ENCODE assay signal across 20 cellular contexts in the genomic region with DNA sequence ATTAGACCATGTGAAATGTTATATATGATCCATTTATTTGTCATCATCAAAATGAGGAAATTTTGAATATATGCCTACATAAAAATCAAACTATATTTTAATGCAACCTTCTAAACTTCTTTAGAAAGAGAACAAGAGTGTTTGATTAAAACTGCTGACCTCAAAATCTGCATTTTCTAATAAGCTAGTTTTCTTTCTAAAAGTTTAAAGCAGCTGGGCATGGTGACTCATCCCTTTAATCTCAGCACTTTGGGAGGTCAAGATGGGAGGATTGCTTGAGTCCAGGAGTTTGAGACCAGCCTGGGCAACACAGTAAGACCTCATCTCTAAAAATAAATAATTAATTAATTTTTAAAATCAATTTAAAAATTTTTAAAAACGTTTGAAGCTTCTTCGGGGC. TPM values are rescaled to one million over a fixed set of nuclear protein-coding genes. Genes with fewer than 3 reads are reported as not detected.
DNase-seq lines count a peak whose midpoint lies in the region; ATAC-seq, FAIRE-seq and TF ChIP-seq lines count a peak whose summit lies in the region.
"Had no signal": no experiment of that assay in that cellular context is flagged by ENCODE, and none has a peak within 500 bp of the region (broad histone marks: within the 10 kb centered on the region; RNA-seq: fewer than 3 reads in every experiment).

No MANE protein-coding gene starts in this region.

- CTCF ChIA-PET in activated CD8-positive, alpha-beta memory T cell treated with anti-CD3 and anti-CD28 coated beads, Interleukin-2, amount 10 ng/mL, durations not matched to agents 7 days and 5 days (lab: Charles Lee) = interaction anchor here (1.3 to 10.1 kb wide), 7 partner anchors 10 to 45 kb away, joined by 3 to 186 read pairs (median 26); a partner anchor contains a TSS
- CTCF ChIA-PET in K562 (lab: Yijun Ruan, JAX; ENCODE audit: low intra/inter-chr PET ratio) = interaction anchor here (1.1 kb wide), 1 partner anchor 34 kb away, joined by 5 read pairs; no protein-coding TSS in a partner anchor

- peaks cover 61% of the 10 kb centered on the region for H3K36me3 Mint-ChIP-seq in activated CD8-positive, alpha-beta memory T cell treated with anti-CD3 and anti-CD28 coated beads, Interleukin-2, amount 10 ng/mL, durations not matched to agents 7 days and 5 days

- no peaks in the 10 kb centered on the region for H3K9me3 Mint-ChIP-seq in activated CD8-positive, alpha-beta memory T cell treated with anti-CD3 and anti-CD28 coated beads, Interleukin-2, amount 10 ng/mL, durations not matched to agents 7 days and 5 days (ENCODE audit: low read depth)
- H3K9me3 Mint-ChIP-seq: CD8-positive, alpha-beta memory T cell had no signal

- TF ChIP-seq POLR2A in K562 (conservative IDR thresholded peaks at IDR 0.05) = no peak

- H3K9me3 ChIP-seq in K562 (replicated peaks; ENCODE audit: control insufficient read depth, insufficient read depth, low read depth, low read length) (no peaks in the 10 kb centered on the region), pancreas (no peaks in the 10 kb centered on the region)
- H3K9me3 ChIP-seq: BLaER1 treated with 17β-estradiol and CSF1 and Interleukin-3, amounts not matched to agents 10 nM and 100 nM had no signal

- no peak overlapping the region for H3K4me2 ChIP-seq in K562 (ENCODE audit: insufficient read depth, low read length)

- POLR2A ChIA-PET in K562 (lab: Yijun Ruan, JAX) = interaction anchor here (0.5 to 1.5 kb wide), 2 partner anchors 15 to 71 kb away, joined by 3 to 4 read pairs; no protein-coding TSS in a partner anchor

- H4K20me1 ChIP-seq in K562 (replicated peaks; ENCODE audit: control insufficient read depth, insufficient read depth, low read length) = no peaks in the 10 kb centered on the region

- TF ChIP-seq RAD21 in K562 (CRISPR knock-in tag; conservative IDR thresholded peaks at IDR 0.05 in 1 of 2, IDR thresholded peaks at IDR 0.05 in 1 of 2) = no peak

- H3K4me1 Mint-ChIP-seq in activated CD8-positive, alpha-beta memory T cell treated with anti-CD3 and anti-CD28 coated beads, Interleukin-2, amount 10 ng/mL, durations not matched to agents 7 days and 5 days = peaks cover 75% of the 10 kb centered on the region

- H3K9me1 ChIP-seq in K562 (ENCODE audit: control insufficient read depth, insufficient read depth, low read length) = no peaks in the 10 kb centered on the region

- TF ChIP-seq CTCF in K562 (IDR thresholded peaks at IDR 0.05 in 2 of 3, conservative IDR thresholded peaks at IDR 0.05 in 1 of 3; ENCODE audit: insufficient read depth in 2 of 3, low read depth in 1 of 3, low read length in 3 of 3) (no peak), pancreas (IDR thresholded peaks at IDR 0.05) (no peak)

- BruUV-seq in K562 (replicated peaks; lab: Mats Ljungman, UMichigan) = no TSS peak

- no peak for DNase-seq in activated CD8-positive, alpha-beta memory T cell treated with anti-CD3 and anti-CD28 coated beads, Interleukin-2, amount 10 ng/mL, durations not matched to agents 7 days and 5 days
- DNase-seq in activated CD8-positive, alpha-beta memory T cell treated with anti-CD3 and anti-CD28 coated beads for 24 hours = no peak
- DNase-seq in NCI-H226 = peak; percentile 19
- DNase-seq in K562 (ENCODE audit: extremely low read depth in 1 of 4, low spot score in 3 of 4) = no peak
- DNase-seq in pancreas = no peak
- no peak for DNase-seq in NCI-H2107 treated with DMSO at 0.1 percent for 48 hours (lab: John Stamatoyannopoulos, UW; ENCODE audit: unreplicated experiment)
- no peak for DNase-seq in DMS 273 treated with DMSO at 0.1 percent for 48 hours (lab: John Stamatoyannopoulos, UW)
- DNase-seq: CD8-positive, alpha-beta memory T cell; HCEC 1CT; IMR-90; NCI-H1417 treated with DMSO at 0.1 percent for 48 hours; NCI-H2029; NCI-H2171 treated with DMSO at 0.1 percent for 48 hours; NCI-H510A; NCI-H774 had no signal

- TF ChIP-seq EP300 in K562 (IDR thresholded peaks at IDR 0.05; ENCODE audit: low read length) = no peak

- H2AFZ ChIP-seq in K562 (ENCODE audit: low read depth, low read length) = no peak overlapping the region

- no peak overlapping the region for H3K9ac ChIP-seq in K562 (ENCODE audit: insufficient read depth in 1 of 2, low read depth in 2 of 2, low read length in 2 of 2)
- H3K9ac ChIP-seq: BLaER1 treated with 17β-estradiol and CSF1 and Interleukin-3, amounts not matched to agents 10 nM and 100 nM had no signal

- no peaks in the 10 kb centered on the region for H3K79me2 ChIP-seq in K562 (ENCODE audit: control insufficient read depth, insufficient read depth, low read length)

- H3K27me3 Mint-ChIP-seq in activated CD8-positive, alpha-beta memory T cell treated with anti-CD3 and anti-CD28 coated beads, Interleukin-2, amount 10 ng/mL, durations not matched to agents 7 days and 5 days = no peaks in the 10 kb centered on the region
- H3K27me3 Mint-ChIP-seq: CD8-positive, alpha-beta memory T cell had no signal

- FAIRE-seq in K562 (lab: Jason Lieb, UNC) = no peak
- peak; percentile 17 for FAIRE-seq in pancreas (lab: Jason Lieb, UNC)

- H3K27ac ChIP-seq in K562 (ENCODE audit: extremely low read depth, low read depth, low read length) = no peak overlapping the region
- H3K27ac ChIP-seq in pancreas = no peak overlapping the region

- H3K27ac Mint-ChIP-seq in activated CD8-positive, alpha-beta memory T cell treated with anti-CD3 and anti-CD28 coated beads, Interleukin-2, amount 10 ng/mL, durations not matched to agents 7 days and 5 days = peak overlapping the region; percentile 86

- H3K27me3 ChIP-seq in K562 (ENCODE audit: control insufficient read depth in 2 of 2, insufficient read depth in 2 of 2, low read length in 2 of 2) = no peaks in the 10 kb centered on the region
- H3K27me3 ChIP-seq in pancreas = no peaks in the 10 kb centered on the region
- H3K27me3 ChIP-seq: BLaER1 treated with 17β-estradiol and CSF1 and Interleukin-3, amounts not matched to agents 10 nM and 100 nM had no signal

- in situ Hi-C loops in K562 (cut with MboI) = no loop called here

- WGBS in K562 (ENCODE audit: insufficient coverage, low coverage, missing lambda C conversion rate) = 49% methylated on average over 2 of the region's 2 CpGs
- 67 to 76% methylated on average over 2 of the region's 2 CpGs for WGBS in pancreas, 2 donors

- ATAC-seq in activated CD8-positive, alpha-beta memory T cell treated with anti-CD3 and anti-CD28 coated beads, Interleukin-2, amount 10 ng/mL, durations not matched to agents 7 days and 5 days = no peak
- ATAC-seq in K562 (no peak), pancreas (no peak), GM21619 (IDR thresholded peaks at IDR 0.05; ENCODE audit: unreplicated experiment) (no peak)

- no peak overlapping the region for H3K4me3 Mint-ChIP-seq in activated CD8-positive, alpha-beta memory T cell treated with anti-CD3 and anti-CD28 coated beads, Interleukin-2, amount 10 ng/mL, durations not matched to agents 7 days and 5 days

- H3K4me1 ChIP-seq in K562 (replicated peaks in 1 of 2; ENCODE audit: control insufficient read depth in 2 of 2, insufficient read depth in 2 of 2, low read length in 2 of 2) (peaks cover 0 to 21% of the 10 kb centered on the region in 2 experiments; a peak in 3 of 5 replicates), pancreas (no peaks in the 10 kb centered on the region)

- H3K36me3 ChIP-seq in K562 (ENCODE audit: control insufficient read depth, insufficient read depth, low read length) = peaks cover 3% of the 10 kb centered on the region; the same call in 1 of the 3 replicates
- H3K36me3 ChIP-seq in pancreas = no peaks in the 10 kb centered on the region

- H3K4me3 ChIP-seq in K562 (no peak overlapping the region), pancreas (no peak overlapping the region)
- H3K4me3 ChIP-seq: BLaER1 treated with 17β-estradiol and CSF1 and Interleukin-3, amounts not matched to agents 10 nM and 100 nM had no signal

- intact Hi-C loops in K562 (cut with micrococcal nuclease) = no loop called here
- intact Hi-C loops in pancreas (cut with DNase I) = no loop called here

RNA-seq across cellular contexts. Expression of a gene that starts 36.2 kb away (rescaled TPM):
- 100 to 1,000 TPM; 111 to 156 TPM for total RNA-seq in activated CD8-positive, alpha-beta memory T cell treated with anti-CD3 and anti-CD28 coated beads, Interleukin-2, amount 10 ng/mL, durations not matched to agents 7 days and 5 days
- total RNA-seq in K562 (2011; cell fraction: chromatin; rRNA removed; ENCODE audit: low replicate concordance) = 40.1 and 95.2 TPM in 2 replicates
- 19.5 and 22.0 TPM in 2 replicates for total RNA-seq in K562 (2011; cell fraction: nucleolus; rRNA removed)
- total RNA-seq in K562 (2011; cell fraction: nucleoplasm; rRNA removed) = 60.6 and 98.6 TPM in 2 replicates
- 11.6 and 13.0 TPM in 2 replicates for total RNA-seq in K562 (2014; rRNA removed)
- 19.8 and 21.7 TPM in 2 replicates for total RNA-seq in K562 (2014; rRNA removed; fragmentation: Illumina TruSeq; extraction: Trizol)
- 23.2 and 23.3 TPM in 2 replicates for total RNA-seq in K562 (2015; rRNA removed; fragmentation: Illumina TruSeq; extraction: Trizol)
- 19.3 and 20.4 TPM in 2 replicates for total RNA-seq in K562 (2021)
- 16.3 and 23.2 TPM in 2 replicates for polyA plus RNA-seq in K562 (2011; rRNA removed)
- 5.1 and 11.1 TPM in 2 replicates for polyA plus RNA-seq in K562 (2011; cell fraction: cytosol; rRNA removed)
- 12.5 and 13.7 TPM in 2 replicates for polyA plus RNA-seq in K562 (2011; cell fraction: nucleus; rRNA removed)
- polyA plus RNA-seq in K562 (2012) = 15.6 and 18.6 TPM in 2 replicates
- 15.3 and 19.3 TPM in 2 replicates for polyA plus RNA-seq in K562 (2014; fragmentation: Illumina TruSeq; extraction: Trizol)
- 1 to 10 TPM; 5.9 to 6.5 TPM for polyA plus RNA-seq in K562 (2014; fragmentation: Nextera tagmentation; extraction: Ambion mirVana)
- 11.6 and 12.8 TPM in 2 replicates for polyA plus RNA-seq in K562 (2014; rRNA removed)
- 44.5 and 49.5 TPM in 2 replicates for polyA minus RNA-seq in K562 (2011; rRNA and poly(A)+ RNA removed)
- polyA minus RNA-seq in K562 (2011; cell fraction: cytosol; rRNA and poly(A)+ RNA removed) = 12.1 and 14.2 TPM in 2 replicates
- 18.2 and 24.9 TPM in 2 replicates for polyA minus RNA-seq in K562 (2011; cell fraction: nucleus; rRNA and poly(A)+ RNA removed)
- total RNA-seq in pancreas = 10 to 100 TPM; 10.7 to 27.7 (median 14.8) TPM
- 1 to 10 TPM; 5.4 to 6.3 TPM for polyA plus RNA-seq in pancreas

RNA-seq across cellular contexts. Expression of a gene that starts 55.3 kb away (rescaled TPM):
- total RNA-seq in activated CD8-positive, alpha-beta memory T cell treated with anti-CD3 and anti-CD28 coated beads, Interleukin-2, amount 10 ng/mL, durations not matched to agents 7 days and 5 days = 1 to 10 TPM in 1 of 2 experiments, under 1 TPM in 1; 0.93 to 2.0 TPM
- total RNA-seq in K562 (2011; cell fraction: chromatin; rRNA removed; ENCODE audit: low replicate concordance) = 0.35 and 0.97 TPM in 2 replicates
- total RNA-seq in K562 (2011; cell fraction: nucleolus; rRNA removed) = 0.33 TPM in 1 of 2 replicates, not detected in the other
- total RNA-seq in K562 (2011; cell fraction: nucleoplasm; rRNA removed) = 0.37 and 0.46 TPM in 2 replicates
- 0.37 TPM in 1 of 2 replicates, not detected in the other for total RNA-seq in K562 (2014; rRNA removed)
- 0.15 TPM in 1 of 2 replicates, not detected in the other for total RNA-seq in K562 (2014; rRNA removed; fragmentation: Illumina TruSeq; extraction: Trizol)
- 0.22 TPM in 1 of 2 replicates, not detected in the other for total RNA-seq in K562 (2015; rRNA removed; fragmentation: Illumina TruSeq; extraction: Trizol)
- total RNA-seq in K562 (2021) = not detected in 2 replicates
- 0.11 and 0.16 TPM in 2 replicates for polyA plus RNA-seq in K562 (2011; rRNA removed)
- not detected in 2 replicates for polyA plus RNA-seq in K562 (2011; cell fraction: cytosol; rRNA removed)
- polyA plus RNA-seq in K562 (2011; cell fraction: nucleus; rRNA removed) = 0.10 and 0.11 TPM in 2 replicates
- 0.16 and 0.29 TPM in 2 replicates for polyA plus RNA-seq in K562 (2012)
- not detected in 2 replicates for polyA plus RNA-seq in K562 (2014; fragmentation: Illumina TruSeq; extraction: Trizol)
- under 1 TPM; 0.25 TPM for polyA plus RNA-seq in K562 (2014; fragmentation: Nextera tagmentation; extraction: Ambion mirVana)
- polyA plus RNA-seq in K562 (2014; rRNA removed) = not detected in 2 replicates
- polyA minus RNA-seq in K562 (2011; rRNA and poly(A)+ RNA removed) = 0.15 TPM in 1 of 2 replicates, not detected in the other
- polyA minus RNA-seq in K562 (2011; cell fraction: cytosol; rRNA and poly(A)+ RNA removed) = not detected in 2 replicates
- polyA minus RNA-seq in K562 (2011; cell fraction: nucleus; rRNA and poly(A)+ RNA removed) = 0.11 and 0.13 TPM in 2 replicates
- total RNA-seq in pancreas = under 1 TPM in 3 of 6 donors, not detected in 3; 0.06 to 0.25 (median 0.15) TPM
- under 1 TPM; 0.30 to 0.31 TPM for polyA plus RNA-seq in pancreas
- total RNA-seq: A172, Daoy, HT1080, IMR-90 had no signal
